Comparison of ENCODE assay signal across 23 cellular contexts in the genomic region with DNA sequence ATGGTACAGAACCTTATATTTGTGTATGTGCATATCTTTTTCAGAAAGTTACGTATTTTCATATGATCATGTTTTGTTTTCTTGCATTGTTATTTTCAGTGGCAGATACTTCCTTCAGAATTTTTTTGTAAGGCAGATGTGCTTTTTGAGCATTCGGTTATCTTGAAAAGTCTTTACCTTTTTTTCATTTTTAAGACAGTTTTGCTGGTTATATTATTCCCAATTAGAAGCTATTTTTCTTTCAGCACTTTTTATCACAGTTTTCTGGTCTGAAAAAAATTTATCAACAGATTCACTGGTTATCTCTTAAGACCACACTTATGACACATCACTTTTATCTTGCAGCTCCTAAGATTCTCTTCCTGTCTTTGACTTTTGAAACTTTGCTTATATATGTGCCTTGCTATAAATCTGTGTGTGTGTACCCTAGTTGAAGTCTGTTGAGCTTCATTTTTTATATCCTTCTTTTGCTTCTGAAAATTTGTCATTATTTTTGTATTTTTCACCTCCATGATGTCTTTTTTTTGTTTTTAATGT. TPM values are rescaled to one million over a fixed set of nuclear protein-coding genes. Genes with fewer than 3 reads are reported as not detected.
"Had no signal": no experiment of that assay in that cellular context is flagged by ENCODE, and none has a peak within 500 bp of the region (broad histone marks: within the 10 kb centered on the region; RNA-seq: fewer than 3 reads in every experiment).

No MANE protein-coding gene starts in this region.

- H3K36me3 ChIP-seq: lower lobe of right lung had no signal

- H3K4me3 ChIP-seq: coronary artery, esophagus muscularis mucosa, gastroesophageal sphincter, heart right ventricle, left lung, lower lobe of right lung, mucosa of descending colon had no signal

- ATAC-seq: effector memory CD8-positive, alpha-beta T cell; foreskin keratinocyte; gastroesophageal sphincter; heart right ventricle; left cardiac atrium; left lung; left ventricle myocardium superior; lower lobe of right lung; mucosa of descending colon; naive thymus-derived CD8-positive, alpha-beta T cell had no signal

- H3K27me3 Mint-ChIP-seq: dendritic cell treated with granulocyte-macrophage colony-stimulating factor and Interleukin-4, amounts not matched to agents 40 ng/mL and 50 ng/mL, for 4 days; effector memory CD8-positive, alpha-beta T cell; naive B cell; naive thymus-derived CD8-positive, alpha-beta T cell had no signal

- FAIRE-seq: colon, endothelial cell of umbilical vein, keratinocyte had no signal

- H3K4me1 ChIP-seq: esophagus muscularis mucosa, foreskin keratinocyte, gastroesophageal sphincter, heart right ventricle, left lung, lower lobe of right lung had no signal

- H3K4me3 Mint-ChIP-seq: dendritic cell treated with granulocyte-macrophage colony-stimulating factor and Interleukin-4, amounts not matched to agents 40 ng/mL and 50 ng/mL, for 4 days; effector memory CD8-positive, alpha-beta T cell; immature natural killer cell; mesothelial cell of epicardium; naive B cell; naive thymus-derived CD8-positive, alpha-beta T cell had no signal

- DNase-seq: effector CD8-positive, alpha-beta T cell; effector memory CD8-positive, alpha-beta T cell; foreskin keratinocyte; heart right ventricle; hypothalamus; immature natural killer cell; left cardiac atrium; left lung; left ventricle myocardium superior; lower lobe of right lung; mesenchymal stem cell; mucosa of descending colon; naive B cell; naive thymus-derived CD8-positive, alpha-beta T cell had no signal

- H3K4me1 Mint-ChIP-seq: immature natural killer cell; mesothelial cell of epicardium; naive B cell; naive thymus-derived CD8-positive, alpha-beta T cell had no signal

- H3K27ac ChIP-seq: coronary artery, esophagus muscularis mucosa, foreskin keratinocyte, gastroesophageal sphincter, heart right ventricle, left lung, lower lobe of right lung had no signal

- H3K27ac Mint-ChIP-seq: dendritic cell treated with granulocyte-macrophage colony-stimulating factor and Interleukin-4, amounts not matched to agents 40 ng/mL and 50 ng/mL, for 4 days; effector memory CD8-positive, alpha-beta T cell; immature natural killer cell; mesothelial cell of epicardium; naive B cell; naive thymus-derived CD8-positive, alpha-beta T cell had no signal

- H3K27me3 ChIP-seq: esophagus muscularis mucosa, foreskin keratinocyte, gastroesophageal sphincter, heart right ventricle, left lung had no signal

RNA-seq across cellular contexts. Expression of gene ZNF732, which starts 53.1 kb away (rescaled TPM):
- total RNA-seq: left cardiac atrium; left ventricle myocardium superior; lower lobe of right lung; mucosa of descending colon; naive thymus-derived CD8-positive, alpha-beta T cell had no signal
- polyA plus RNA-seq: fibroblast of lung; naive thymus-derived CD8-positive, alpha-beta T cell had no signal
